In the genomic region with DNA sequence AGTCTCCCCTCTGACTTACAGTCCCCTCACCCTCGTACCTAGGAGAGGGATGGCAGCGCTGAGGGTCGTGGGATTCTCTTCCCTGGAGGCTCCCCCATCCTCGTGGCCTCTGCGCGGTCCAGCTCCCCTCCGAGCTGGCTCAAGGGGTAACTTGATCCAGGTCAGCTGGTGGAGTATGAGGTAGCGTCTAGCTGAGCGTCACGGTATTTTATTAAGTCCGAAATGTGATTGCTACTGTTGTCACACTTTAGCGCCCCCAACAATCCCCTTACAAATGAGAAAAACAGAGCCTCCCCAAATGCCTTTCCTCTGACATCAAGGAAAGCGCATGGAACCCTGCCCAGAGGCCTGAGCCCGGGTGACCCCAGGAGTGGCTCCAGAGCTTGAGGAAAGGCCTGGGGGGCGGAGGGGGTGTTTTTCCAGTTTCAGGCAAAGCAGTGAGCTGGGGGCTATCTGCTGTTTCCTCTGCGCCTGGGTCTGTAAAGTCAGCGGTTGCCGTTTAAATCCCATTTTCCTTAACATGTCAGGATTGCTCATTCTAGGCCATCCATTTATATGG, we compare ENCODE assay signal across 20 cellular contexts.
"Had no signal": no experiment of that assay in that cellular context is flagged by ENCODE, and none has a peak within 500 bp of the region (broad histone marks: within the 10 kb centered on the region; RNA-seq: fewer than 3 reads in every experiment).

No MANE protein-coding gene starts in this region.

- H3K9me3 ChIP-seq: heart right ventricle, right atrium auricular region, suprapubic skin, thyroid gland, upper lobe of left lung, vagina had no signal

- H3K27me3 ChIP-seq: right atrium auricular region, suprapubic skin, thyroid gland, upper lobe of left lung, vagina had no signal

- H3K4me1 ChIP-seq: heart right ventricle, right atrium auricular region, suprapubic skin, thyroid gland, upper lobe of left lung, vagina had no signal

- FAIRE-seq: endometrium, frontal cortex, islet of Langerhans had no signal

- DNase-seq: effector memory CD4-positive, alpha-beta T cell; heart right ventricle; hypothalamus; kidney glomerular epithelial cell; mammary epithelial cell; naive thymus-derived CD8-positive, alpha-beta T cell; stimulated activated CD4-positive, alpha-beta T cell treated with anti-CD3 and anti-CD28 coated beads, Interleukin-4, amount 100 ng/mL, for 1 hour; stimulated activated CD8-positive, alpha-beta memory T cell treated with anti-CD3 and anti-CD28 coated beads, Interleukin-4, amount 100 ng/mL, for 48 hours; stimulated activated naive CD8-positive, alpha-beta T cell treated with anti-CD3 and anti-CD28 coated beads, Interleukin-15, Interleukin-2, amounts not matched to agents 100 U/mL and 50 U/mL, for 24 hours; upper lobe of left lung had no signal

- H3K27ac Mint-ChIP-seq: naive thymus-derived CD8-positive, alpha-beta T cell; stimulated activated effector memory CD8-positive, alpha-beta T cell treated with anti-CD3 and anti-CD28 coated beads, Interleukin-12 subunit alpha, Interleukin-12 subunit beta, amount 100 ng/mL, for 72 hours had no signal

- H3K4me3 Mint-ChIP-seq: naive thymus-derived CD8-positive, alpha-beta T cell; stimulated activated effector memory CD8-positive, alpha-beta T cell treated with anti-CD3 and anti-CD28 coated beads, Interleukin-12 subunit alpha, Interleukin-12 subunit beta, amount 100 ng/mL, for 72 hours had no signal

- H3K9me3 Mint-ChIP-seq: stimulated activated effector memory CD8-positive, alpha-beta T cell treated with anti-CD3 and anti-CD28 coated beads, Interleukin-12 subunit alpha, Interleukin-12 subunit beta, amount 100 ng/mL, for 72 hours had no signal

- H3K27ac ChIP-seq: heart right ventricle, right atrium auricular region, suprapubic skin, thyroid gland, upper lobe of left lung, vagina had no signal

- H3K36me3 ChIP-seq: heart right ventricle, right atrium auricular region, suprapubic skin, thyroid gland, upper lobe of left lung, vagina had no signal

- H3K36me3 Mint-ChIP-seq: naive thymus-derived CD8-positive, alpha-beta T cell; stimulated activated effector memory CD8-positive, alpha-beta T cell treated with anti-CD3 and anti-CD28 coated beads, Interleukin-12 subunit alpha, Interleukin-12 subunit beta, amount 100 ng/mL, for 72 hours had no signal

- ATAC-seq: esophagus mucosa; heart right ventricle; left lobe of liver; naive thymus-derived CD8-positive, alpha-beta T cell; stimulated activated effector memory CD8-positive, alpha-beta T cell treated with anti-CD3 and anti-CD28 coated beads, Interleukin-12 subunit alpha, Interleukin-12 subunit beta, amount 100 ng/mL, for 72 hours; stimulated activated naive CD8-positive, alpha-beta T cell treated with anti-CD3 and anti-CD28 coated beads, Interleukin-15, Interleukin-2, amounts not matched to agents 100 U/mL and 50 U/mL, for 24 hours had no signal

- H3K4me3 ChIP-seq: heart right ventricle, right atrium auricular region, suprapubic skin, thyroid gland, upper lobe of left lung, vagina had no signal

- H3K4me1 Mint-ChIP-seq: naive thymus-derived CD8-positive, alpha-beta T cell; stimulated activated effector memory CD8-positive, alpha-beta T cell treated with anti-CD3 and anti-CD28 coated beads, Interleukin-12 subunit alpha, Interleukin-12 subunit beta, amount 100 ng/mL, for 72 hours had no signal
